Comparison of ENCODE assay signal across 15 cellular contexts in genomic region chr6:139407718-139408222, GRCh38. TPM values are rescaled to one million over a fixed set of nuclear protein-coding genes. Genes with fewer than 3 reads are reported as not detected.
DNase-seq lines count a peak whose midpoint lies in the region; ATAC-seq and TF ChIP-seq lines count a peak whose summit lies in the region.
"Had no signal": no experiment of that assay in that cellular context is flagged by ENCODE, and none has a peak within 500 bp of the region (broad histone marks: within the 10 kb centered on the region; RNA-seq: fewer than 3 reads in every experiment).

No MANE protein-coding gene starts in this region.

- H3K27ac Mint-ChIP-seq in immature natural killer cell, result no peak overlapping the region
- H3K27ac Mint-ChIP-seq: GM23338, WTC11 had no signal

- no peaks in the 10 kb centered on the region for H4K20me1 ChIP-seq in SK-N-SH (ENCODE audit: insufficient read depth)

- POLR2A ChIA-PET in SK-N-SH (lab: Yijun Ruan, JAX), result no interaction called here

- H3K9me3 ChIP-seq in SK-N-SH (no peaks in the 10 kb centered on the region), sigmoid colon (no peaks in the 10 kb centered on the region)
- H3K9me3 ChIP-seq: esophagus squamous epithelium had no signal

- H3K79me2 ChIP-seq in SK-N-SH (ENCODE audit: insufficient read depth), result no peaks in the 10 kb centered on the region

- peaks cover 16% of the 10 kb centered on the region for H3F3A ChIP-seq in SK-N-SH (replicated peaks; ENCODE audit: insufficient read depth)

- H3K27ac ChIP-seq in SK-N-SH (ENCODE audit: low read depth in 2 of 2, low read length in 1 of 2), result peak overlapping the region; percentile 70 to 82; a peak in 3 of 4 replicates
- peak overlapping the region in 3 of 4 donors; percentile 1 to 45 (median 26) for H3K27ac ChIP-seq in sigmoid colon

- 0 out of 2 replicates have a peak overlapping the region, but pooled peaks have one; percentile 17 for H3K4me2 ChIP-seq in SK-N-SH
- H3K4me2 ChIP-seq: GM23338 had no signal

- H3K36me3 ChIP-seq in SK-N-SH (replicated peaks in 1 of 2; ENCODE audit: control insufficient read depth in 1 of 2, insufficient read depth in 2 of 2, low read length in 1 of 2), result no peaks in the 10 kb centered on the region
- no peaks in the 10 kb centered on the region for H3K36me3 ChIP-seq in sigmoid colon
- H3K36me3 ChIP-seq: esophagus squamous epithelium had no signal

- CTCF ChIA-PET in SK-N-SH (lab: Yijun Ruan, JAX), result interaction anchor here (0.7 kb wide), 1 partner anchor 348 kb away, joined by 3 read pairs; no protein-coding TSS in a partner anchor

- H3K27me3 Mint-ChIP-seq in immature natural killer cell (ENCODE audit: low read depth in 3 of 3), result peaks cover 2 to 3% (median 2%) of the 10 kb centered on the region in 3 donors

- no peaks in the 10 kb centered on the region for H3K9me2 ChIP-seq in SK-N-SH

- 0 out of 4 replicates have a peak overlapping the region, but pooled peaks of 1 of the 2 experiments have one; percentile 13 for H3K4me3 ChIP-seq in SK-N-SH (ENCODE audit: low read depth in 2 of 2, low read length in 1 of 2)
- H3K4me3 ChIP-seq in fibroblast of the aortic adventitia (ENCODE audit: low read depth, low read length), result no peak overlapping the region
- no peak overlapping the region for H3K4me3 ChIP-seq in sigmoid colon
- H3K4me3 ChIP-seq: esophagus squamous epithelium, GM23338 had no signal

- no peak for TF ChIP-seq RAD21 in SK-N-SH (IDR thresholded peaks at IDR 0.05; ENCODE audit: low read length)

- H3K9ac ChIP-seq in SK-N-SH, result peak overlapping the region; percentile 34; the same call in 1 of the 2 replicates

- H3K4me3 Mint-ChIP-seq in immature natural killer cell, result no peak overlapping the region
- H3K4me3 Mint-ChIP-seq: GM23338, WTC11 had no signal

- no peaks in the 10 kb centered on the region for H3K36me3 Mint-ChIP-seq in immature natural killer cell
- H3K36me3 Mint-ChIP-seq: WTC11 had no signal

- no peak for TF ChIP-seq CTCF in SK-N-SH (IDR thresholded peaks at IDR 0.05)
- no peak for TF ChIP-seq CTCF in fibroblast of the aortic adventitia (IDR thresholded peaks at IDR 0.05; ENCODE audit: insufficient read depth, low read length)
- TF ChIP-seq CTCF in sigmoid colon (IDR thresholded peaks at IDR 0.05), result no peak

- H2AFZ ChIP-seq in SK-N-SH (ENCODE audit: low read depth), result no peak overlapping the region
- H2AFZ ChIP-seq: GM23338 had no signal

- peak in 1 of 2 experiments; percentile 72; a peak in 2 of 4 replicates for TF ChIP-seq EP300 in SK-N-SH (IDR thresholded peaks at IDR 0.05; ENCODE audit: borderline replicate concordance in 1 of 2, low read depth in 1 of 2, low read length in 1 of 2)
- no peak for TF ChIP-seq EP300 in sigmoid colon (IDR thresholded peaks at IDR 0.05)

- DNase-seq in GM04504 (ENCODE audit: low read depth) (peak; percentile 91), SK-N-SH (no peak), fibroblast of the aortic adventitia (ENCODE audit: low read depth) (peak; percentile 99), sigmoid colon (no peak), immature natural killer cell (no peak), NCI-H1105 treated with DMSO at 0.1 percent for 48 hours (lab: John Stamatoyannopoulos, UW) (no peak)
- no peak for DNase-seq in activated CD8-positive, alpha-beta memory T cell treated with anti-CD3 and anti-CD28 coated beads, Interleukin-2, amount 50 U/mL, for 48 hours
- DNase-seq: activated naive CD4-positive, alpha-beta T cell treated with anti-CD3 and anti-CD28 coated beads, Interleukin-2, amount 50 U/mL, for 16 hours; esophagus squamous epithelium; mesendoderm; NCI-H1092 treated with DMSO at 0.1 percent for 48 hours; small intestine had no signal

- no peak for TF ChIP-seq POLR2A in sigmoid colon (IDR thresholded peaks at IDR 0.05)

- ATAC-seq in HG03571 (IDR thresholded peaks at IDR 0.05; ENCODE audit: unreplicated experiment), result no peak
- ATAC-seq: GM23338, WTC11 had no signal

- H3K4me1 ChIP-seq in SK-N-SH (ENCODE audit: control insufficient read depth in 1 of 2, insufficient read depth in 2 of 2, low read depth in 1 of 2, low read length in 1 of 2), result 0 out of 4 replicates have a peak, but pooled peaks cover 0 to 7% of the 10 kb centered on the region in 2 experiments
- H3K4me1 ChIP-seq in sigmoid colon, result peaks cover 0 to 20% (median 13%) of the 10 kb centered on the region in 4 donors
- H3K4me1 ChIP-seq: esophagus squamous epithelium had no signal

- intact Hi-C loops in sigmoid colon (cut with DNase I), result no loop called here

- peaks cover 0 to 3% (median 0%) of the 10 kb centered on the region in 6 donors for H3K9me3 Mint-ChIP-seq in immature natural killer cell
- H3K9me3 Mint-ChIP-seq: GM23338, WTC11 had no signal

- H3K27me3 ChIP-seq in SK-N-SH (ENCODE audit: insufficient read depth) (no peaks in the 10 kb centered on the region), sigmoid colon (no peaks in the 10 kb centered on the region)
- H3K27me3 ChIP-seq: esophagus squamous epithelium had no signal

- no peaks in the 10 kb centered on the region for H3K4me1 Mint-ChIP-seq in immature natural killer cell
- H3K4me1 Mint-ChIP-seq: GM23338, WTC11 had no signal

- 1% methylated on average over 4 of the region's 4 CpGs for WGBS in SK-N-SH (ENCODE audit: low lambda C conversion rate)
- 78 to 83% methylated on average over 4 of the region's 4 CpGs for WGBS in sigmoid colon, 2 donors

TF ChIP-seq in SK-N-SH, 30 proteins besides CTCF, POLR2A, EP300 and RAD21 (continues in another document):
- TF ChIP-seq MAX (IDR thresholded peaks at IDR 0.05; ENCODE audit: low read depth) (0 out of 2 replicates have a peak, but pooled peaks have one; percentile 41), RFX5 (IDR thresholded peaks at IDR 0.05; ENCODE audit: low read length) (no peak), ELF1 (IDR thresholded peaks at IDR 0.05) (no peak), POLR2AphosphoS5 (IDR thresholded peaks at IDR 0.05; ENCODE audit: low read depth, low read length) (no peak), TEAD4 (IDR thresholded peaks at IDR 0.05; ENCODE audit: borderline replicate concordance, insufficient read depth) (peak; percentile 36; the same call in 1 of the 2 replicates), FOXJ3 (CRISPR knock-in tag; IDR thresholded peaks at IDR 0.05) (no peak), FOSL2 (IDR thresholded peaks at IDR 0.05; ENCODE audit: borderline replicate concordance, low read depth) (peak; percentile 4; the same call in 1 of the 2 replicates), NRF1 (IDR thresholded peaks at IDR 0.05; ENCODE audit: low read depth, low read length) (no peak), GATA2 (CRISPR knock-in tag; IDR thresholded peaks at IDR 0.05) (no peak), RXRA (IDR thresholded peaks at IDR 0.05; ENCODE audit: borderline replicate concordance, low read depth) (no peak; the same call in 1 of the 2 replicates), MEF2A (IDR thresholded peaks at IDR 0.05; ENCODE audit: borderline replicate concordance, low read depth) (peak; percentile 90), FOXM1 (IDR thresholded peaks at IDR 0.05; ENCODE audit: low read depth) (peak; percentile 54; the same call in 1 of the 2 replicates), ZBTB33 (IDR thresholded peaks at IDR 0.05; ENCODE audit: borderline replicate concordance, low read depth) (no peak), USF2 (IDR thresholded peaks at IDR 0.05; ENCODE audit: borderline replicate concordance, low read depth, low read length) (no peak), CHD2 (IDR thresholded peaks at IDR 0.05; ENCODE audit: low read length, partially characterized antibody) (no peak), TCF12 (IDR thresholded peaks at IDR 0.05) (peak; percentile 55), EZH2phosphoT487 (IDR thresholded peaks at IDR 0.05; ENCODE audit: borderline replicate concordance, low read depth) (no peak), MXI1 (IDR thresholded peaks at IDR 0.05; ENCODE audit: low read depth, low read length) (no peak), GABPA (IDR thresholded peaks at IDR 0.05; ENCODE audit: low read depth) (no peak), YY1 (IDR thresholded peaks at IDR 0.05; ENCODE audit: low read depth) (no peak), SMC3 (IDR thresholded peaks at IDR 0.05; ENCODE audit: low read depth, low read length) (no peak)

RNA-seq across cellular contexts. Expression of gene CITED2, which starts 33.3 kb away (rescaled TPM):
- polyA plus RNA-seq in SK-N-SH (2012; rRNA removed) (159 and 173 TPM in 2 replicates), sigmoid colon (10 to 100 TPM; 26.4 to 57.7 (median 35.5) TPM), immature natural killer cell (10 to 100 TPM; 11.1 to 36.3 (median 18.4) TPM)
- 133 and 135 TPM in 2 replicates for polyA plus RNA-seq in SK-N-SH (2012; cell fraction: cytosol; rRNA removed)
- 156 and 252 TPM in 2 replicates for polyA plus RNA-seq in SK-N-SH (2012; cell fraction: nucleus; rRNA removed)
- total RNA-seq in fibroblast of the aortic adventitia (ENCODE audit: low replicate concordance) (44.6 and 126 TPM in 2 replicates), sigmoid colon (100 to 1,000 TPM in 3 of 4 donors, 10 to 100 TPM in 1; 71.7 to 182 (median 132) TPM)

Comparison
In these comparisons a context has a peak if more than half of its experiments do, and no peak if none do; other contexts are left out.
1. DNase-seq: peak in GM04504 (single experiment) and fibroblast of the aortic adventitia (single experiment); none in SK-N-SH (single experiment), sigmoid colon (single experiment), immature natural killer cell (0 of 3), NCI-H1105 treated with DMSO at 0.1 percent for 48 hours (single experiment) and activated CD8-positive, alpha-beta memory T cell treated with anti-CD3 and anti-CD28 coated beads, Interleukin-2, amount 50 U/mL, for 48 hours (single experiment).